ENCODE assay signal across 12 cellular contexts in the genomic region with DNA sequence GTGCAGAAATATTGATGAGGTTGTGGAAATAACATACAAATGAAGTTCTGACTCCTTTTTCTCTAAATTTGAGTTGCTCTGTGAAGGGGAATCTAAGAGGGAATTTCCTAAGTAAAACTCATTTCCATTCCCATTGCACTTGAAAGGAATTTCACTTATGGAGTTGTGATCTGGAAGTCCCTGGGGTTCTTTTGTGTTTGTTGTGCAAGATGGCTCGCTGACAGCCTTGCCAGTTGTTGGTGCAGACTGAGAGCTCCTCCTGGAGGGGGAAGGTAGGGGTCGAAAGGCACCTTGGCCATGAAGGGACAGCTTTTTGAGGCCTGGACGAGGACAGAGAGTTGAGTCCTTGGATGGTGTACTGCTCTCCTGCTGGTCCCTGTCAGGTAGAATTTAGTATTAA.
DNase-seq lines count a peak whose midpoint lies in the region; ATAC-seq, FAIRE-seq and TF ChIP-seq lines count a peak whose summit lies in the region.
"Had no signal": no experiment of that assay in that cellular context is flagged by ENCODE, and none has a peak within 500 bp of the region (broad histone marks: within the 10 kb centered on the region; RNA-seq: fewer than 3 reads in every experiment).

No MANE protein-coding gene starts in this region.

- no peaks in the 10 kb centered on the region for H3K27me3 ChIP-seq in H1 (replicated peaks in 1 of 4; ENCODE audit: control insufficient read depth in 3 of 4, extremely low read depth in 1 of 4, insufficient read depth in 3 of 4, low read length in 3 of 4)
- H3K27me3 ChIP-seq: body of pancreas, heart right ventricle, upper lobe of left lung had no signal

- H3K36me3 ChIP-seq in H1 (ENCODE audit: control insufficient read depth in 2 of 4, insufficient read depth in 4 of 4, low read length in 3 of 4): no peaks in the 10 kb centered on the region
- H3K36me3 ChIP-seq: heart right ventricle, upper lobe of left lung had no signal

- DNase-seq in G401 (ENCODE audit: low spot score) (peak; percentile 2), LHCN-M2 (ENCODE audit: low read depth) (peak; percentile 37), H1 (ENCODE audit: low read depth in 1 of 2, low spot score in 2 of 2) (peak; percentile 51 to 54), neural crest cell (ENCODE audit: low read depth, low spot score) (peak; percentile 3), left cardiac atrium (no peak), activated gamma-delta T cell treated with Interleukin-2 at 50 U/mL for 16 hours (no peak)
- DNase-seq: NCI-H2171 had no signal

- in situ Hi-C loops in G401 (cut with HindIII; ENCODE audit: low sequenced_read_pairs): no loop called here

- no peak overlapping the region for H3K14ac ChIP-seq in H1 (ENCODE audit: insufficient read length)

- H2BK120ac ChIP-seq in H1 (replicated peaks; ENCODE audit: low read depth, low read length): no peak overlapping the region

- POLR2A ChIA-PET in H1 (lab: Charles Lee; ENCODE audit: partially characterized antibody): interaction anchor here (1.5 kb wide), 1 partner anchor 11 kb away, joined by 3 read pairs; no protein-coding TSS in a partner anchor

- peak overlapping the region in 1 of 2 experiments; percentile 2; a peak in 1 of 4 replicates for H3K4me2 ChIP-seq in H1 (ENCODE audit: insufficient read depth in 1 of 2, low read depth in 2 of 2, low read length in 2 of 2)

- H3K27ac ChIP-seq in H1 (ENCODE audit: low read depth, low read length): 0 out of 2 replicates have a peak overlapping the region, but pooled peaks have one; percentile 52
- H3K27ac ChIP-seq: body of pancreas, heart right ventricle, upper lobe of left lung had no signal

- no peak overlapping the region for H3K56ac ChIP-seq in H1 (replicated peaks; ENCODE audit: insufficient read length, low read depth, low read length)

- intact Hi-C loops in left cardiac atrium (cut with DNase I): no loop called here

- H3K23me2 ChIP-seq in H1 (ENCODE audit: low read depth, low read length): no peaks in the 10 kb centered on the region

- TF ChIP-seq EP300 in H1 (IDR thresholded peaks at IDR 0.05; ENCODE audit: borderline replicate concordance in 1 of 2, low read depth in 2 of 2, low read length in 2 of 2): no peak

- TF ChIP-seq POLR2A in H1 (IDR thresholded peaks at IDR 0.05; ENCODE audit: control extremely low read depth in 1 of 2, low read depth in 2 of 2, low read length in 2 of 2): no peak

- no peaks in the 10 kb centered on the region for H3K79me1 ChIP-seq in H1 (ENCODE audit: low read depth, low read length)

- H4K8ac ChIP-seq in H1 (ENCODE audit: extremely low read depth, insufficient read depth, low read length): no peak overlapping the region

- H3K79me2 ChIP-seq in H1 (ENCODE audit: control insufficient read depth in 1 of 2, insufficient read depth in 2 of 2, low read length in 2 of 2): no peaks in the 10 kb centered on the region

- no peak overlapping the region for H3K4me3 Mint-ChIP-seq in neural crest cell

- peaks cover 0 to 13% (median 2%) of the 10 kb centered on the region in 4 experiments; a peak in 2 of 7 replicates for H3K4me1 ChIP-seq in H1 (replicated peaks in 1 of 4; ENCODE audit: control insufficient read depth in 3 of 4, insufficient read depth in 4 of 4, low read length in 3 of 4)
- H3K4me1 ChIP-seq: body of pancreas, upper lobe of left lung had no signal

- CTCF ChIA-PET in H1 (lab: Charles Lee; ENCODE audit: partially characterized antibody): interaction anchor here (0.6 to 2.3 kb wide), 7 partner anchors 9 to 1453 kb away, joined by 3 to 11 read pairs (median 3); no protein-coding TSS in a partner anchor

- H3K36me3 Mint-ChIP-seq in neural crest cell (ENCODE audit: low read depth): no peaks in the 10 kb centered on the region

- no peak overlapping the region for H2AK5ac ChIP-seq in H1 (ENCODE audit: low read depth, low read length)

- no peak overlapping the region for H4K91ac ChIP-seq in H1 (replicated peaks; ENCODE audit: insufficient read length, low read length)

- H3K23ac ChIP-seq in H1 (ENCODE audit: insufficient read length): no peak overlapping the region

- peak overlapping the region; percentile 68 for H3K27ac Mint-ChIP-seq in neural crest cell (ENCODE audit: unreplicated experiment)

- TF ChIP-seq CTCF in H1 (IDR thresholded peaks at IDR 0.05; ENCODE audit: control extremely low read depth in 1 of 3, insufficient read depth in 1 of 3, low read depth in 1 of 3, low read length in 3 of 3): peak; percentile 56 to 60 (median 59)
- TF ChIP-seq CTCF in neural crest cell (conservative IDR thresholded peaks at IDR 0.05): no peak

- no peak overlapping the region for H2BK15ac ChIP-seq in H1 (ENCODE audit: low read length)

- peaks cover 22% of the 10 kb centered on the region for H3K4me1 Mint-ChIP-seq in neural crest cell

- H2BK5ac ChIP-seq in H1 (ENCODE audit: low read depth, low read length): no peak overlapping the region; the same call in 1 of the 2 replicates

- no peak overlapping the region for H3K9ac ChIP-seq in H1 (replicated peaks in 1 of 4; ENCODE audit: extremely low read depth in 1 of 4, low read depth in 3 of 4, low read length in 3 of 4)

- peak overlapping the region; percentile 40; the same call in 1 of the 2 replicates for H2BK12ac ChIP-seq in H1 (ENCODE audit: low read depth, low read length)

- WGBS in H1 (ENCODE audit: extremely low coverage in 1 of 2, insufficient coverage in 1 of 2, insufficient read length in 1 of 2, insufficient replicate concordance in 2 of 2, low coverage in 1 of 2, low lambda C conversion rate in 2 of 2, missing lambda C conversion rate in 1 of 2), 2 experiments: 48% methylated on average over 3 of the region's 3 CpGs; no CpG with 5 or more reads in 1 of the 2 experiments

- H4K5ac ChIP-seq in H1 (ENCODE audit: insufficient read length, low read depth, low read length): no peak overlapping the region

- H3K4me3 ChIP-seq in H1 (ENCODE audit: extremely low read depth in 1 of 4, insufficient read depth in 2 of 4, low read depth in 3 of 4, low read length in 4 of 4): peak overlapping the region in 1 of 4 experiments; percentile 11; a peak in 1 of 8 replicates
- H3K4me3 ChIP-seq: body of pancreas, heart right ventricle, upper lobe of left lung had no signal

- ATAC-seq in GM21447 (IDR thresholded peaks at IDR 0.05; ENCODE audit: unreplicated experiment) (no peak), left cardiac atrium (no peak), HG02588 (IDR thresholded peaks at IDR 0.05; ENCODE audit: unreplicated experiment) (no peak)
- ATAC-seq: body of pancreas had no signal

- no peaks in the 10 kb centered on the region for H3K9me3 ChIP-seq in H1 (ENCODE audit: insufficient read depth in 2 of 2, low read depth in 1 of 2, low read length in 1 of 2)
- H3K9me3 ChIP-seq: body of pancreas, heart right ventricle, upper lobe of left lung had no signal

- H3K18ac ChIP-seq in H1 (ENCODE audit: extremely low read depth, low read length): no peak overlapping the region

- H2BK20ac ChIP-seq in H1 (ENCODE audit: low read length): peak overlapping the region; percentile 38; the same call in 1 of the 2 replicates

- peak; percentile 76 for FAIRE-seq in H1 (lab: Jason Lieb, UNC)

- no peaks in the 10 kb centered on the region for H3K27me3 Mint-ChIP-seq in neural crest cell (ENCODE audit: low read depth)

- H2AFZ ChIP-seq in H1 (ENCODE audit: low read length): 0 out of 2 replicates have a peak overlapping the region, but pooled peaks have one; percentile 24

- TF ChIP-seq RAD21 in H1 (IDR thresholded peaks at IDR 0.05 in 1 of 2, conservative IDR thresholded peaks at IDR 0.05 in 1 of 2; ENCODE audit: low read depth in 2 of 2, low read length in 2 of 2): peak; percentile 66 to 80

- peaks cover 4% of the 10 kb centered on the region for H3K9me3 Mint-ChIP-seq in neural crest cell

- H4K20me1 ChIP-seq in H1 (replicated peaks in 1 of 2; ENCODE audit: control insufficient read depth in 1 of 2, insufficient read depth in 2 of 2, low read length in 2 of 2): no peaks in the 10 kb centered on the region

- no peak overlapping the region for H3K4ac ChIP-seq in H1 (replicated peaks; ENCODE audit: insufficient read length, low read depth, low read length)

TF ChIP-seq in H1, 55 proteins besides CTCF, POLR2A, EP300 and RAD21 (continues in another document):
- TF ChIP-seq RXRA (IDR thresholded peaks at IDR 0.05; ENCODE audit: insufficient read depth, low read depth, low read length) (no peak), TEAD4 (IDR thresholded peaks at IDR 0.05; ENCODE audit: low read depth, low read length) (no peak), POLR2AphosphoS5 (IDR thresholded peaks at IDR 0.05; ENCODE audit: low read depth, low read length) (no peak), YY1 (IDR thresholded peaks at IDR 0.05; ENCODE audit: low read depth, low read length) (peak; percentile 69; the same call in 1 of the 2 replicates), POU5F1 (IDR thresholded peaks at IDR 0.05; ENCODE audit: low read depth, low read length) (no peak), CBX8 (IDR thresholded peaks at IDR 0.05; ENCODE audit: borderline replicate concordance, low read depth, low read length) (no peak), SRF (IDR thresholded peaks at IDR 0.05; ENCODE audit: low read depth, low read length) (no peak)

Comparison
In these comparisons a context has a peak if more than half of its experiments do, and no peak if none do; other contexts are left out.
1. DNase-seq: peak in G401 (single experiment), LHCN-M2 (single experiment), H1 (2 of 2) and neural crest cell (single experiment); none in left cardiac atrium (single experiment) and activated gamma-delta T cell treated with Interleukin-2 at 50 U/mL for 16 hours (single experiment).